ENCODE assay signal across 1 cellular context in the genomic region with DNA sequence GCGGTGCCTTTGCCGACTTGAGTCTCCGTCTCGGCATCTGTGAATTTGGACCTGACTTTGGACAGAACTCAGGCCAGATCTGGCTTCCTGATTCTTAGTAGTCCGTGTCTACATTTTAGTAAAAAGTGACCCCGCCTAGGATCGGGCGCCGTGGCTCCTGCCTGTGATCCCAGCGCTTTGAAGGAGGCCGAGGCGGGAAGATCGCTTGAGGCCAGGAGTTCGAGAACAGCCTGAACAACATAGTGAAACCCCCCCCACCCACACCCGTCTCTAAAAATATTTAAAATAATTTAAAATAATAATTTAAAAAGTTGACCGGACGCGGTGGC.
TF ChIP-seq lines count a peak whose summit lies in the region.

No MANE protein-coding gene starts in this region.

TF ChIP-seq in WTC11, 78 proteins besides CTCF, POLR2A, EP300 and RAD21 (continued from another document):
- TF ChIP-seq ZNF219 (CRISPR knock-in tag; IDR thresholded peaks at IDR 0.05; ENCODE audit: borderline replicate concordance) = no peak
- TF ChIP-seq JUN (CRISPR knock-in tag; IDR thresholded peaks at IDR 0.05) = no peak
- TF ChIP-seq, protein P1, sequence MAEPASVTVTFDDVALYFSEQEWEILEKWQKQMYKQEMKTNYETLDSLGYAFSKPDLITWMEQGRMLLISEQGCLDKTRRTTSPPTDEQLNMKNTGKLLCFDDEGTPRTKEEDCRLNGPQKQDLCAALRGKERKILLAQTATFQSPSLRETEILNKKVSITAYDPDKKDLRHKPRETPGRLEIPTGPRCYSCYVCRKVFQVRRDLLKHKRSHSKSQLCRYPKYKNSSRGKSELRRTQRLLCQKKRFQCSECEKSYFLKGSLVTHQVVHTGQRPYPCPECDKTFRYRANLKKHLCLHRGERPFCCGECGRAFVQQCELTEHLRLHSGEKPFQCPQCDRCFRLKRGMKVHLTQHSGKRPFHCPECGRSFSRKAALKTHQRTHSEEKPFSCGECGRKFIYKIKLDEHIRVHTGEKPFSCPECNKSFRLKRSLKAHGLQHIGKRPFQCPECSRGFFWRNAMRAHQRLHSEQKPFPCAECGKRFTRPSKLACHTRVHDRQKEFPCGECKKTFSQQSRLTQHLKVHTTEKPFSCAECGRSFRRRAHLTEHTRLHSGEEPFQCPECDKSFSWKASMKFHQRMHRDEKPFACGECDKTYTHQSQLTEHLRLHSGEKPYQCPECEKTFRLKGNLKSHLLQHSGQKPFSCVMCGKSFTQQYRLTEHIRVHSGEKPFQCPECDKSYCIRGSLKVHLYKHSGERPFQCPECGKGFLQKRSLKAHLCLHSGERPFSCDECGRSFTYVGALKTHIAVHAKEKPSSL (CRISPR knock-in tag; conservative IDR thresholded peaks at IDR 0.05) = no peak
